22 cellular contexts compared by ENCODE assay signal in the genomic region with DNA sequence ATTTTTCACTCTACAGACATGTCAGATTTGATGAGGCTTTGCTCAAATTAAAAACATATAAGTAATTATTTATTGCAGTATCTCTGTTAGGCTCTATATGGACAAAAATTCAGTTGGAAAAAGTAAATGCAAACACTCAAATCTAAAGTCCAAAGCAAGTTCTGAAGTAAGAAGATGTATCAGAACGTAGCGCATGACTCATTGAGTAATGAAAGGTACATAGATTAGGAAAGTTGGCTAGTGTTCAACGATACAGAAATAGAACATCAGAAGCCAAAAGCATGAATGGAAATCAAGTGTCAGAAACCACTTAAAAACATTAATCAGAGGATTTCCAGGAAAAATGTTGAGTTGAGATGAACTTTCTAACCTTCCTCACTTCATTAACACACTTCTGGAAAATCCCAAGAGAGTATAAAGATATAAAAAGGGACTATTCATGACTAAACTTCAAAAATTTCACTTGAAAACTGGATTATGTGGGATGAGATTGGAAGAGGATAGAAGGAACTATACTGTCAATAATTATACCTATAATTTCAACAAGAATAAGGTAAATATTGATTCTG.
DNase-seq lines count a peak whose midpoint lies in the region; ATAC-seq and TF ChIP-seq lines count a peak whose summit lies in the region.
"Had no signal": no experiment of that assay in that cellular context is flagged by ENCODE, and none has a peak within 500 bp of the region (broad histone marks: within the 10 kb centered on the region; RNA-seq: fewer than 3 reads in every experiment).

No MANE protein-coding gene starts in this region.

- peaks cover 29% of the 10 kb centered on the region for H3K9me3 Mint-ChIP-seq in T-helper 2 cell treated with Interferon-gamma antibody and Interleukin-4, amounts not matched to agents 5 μg/mL and 100 μg/mL, for 36 hours

- H3K79me2 ChIP-seq in PC-3 (ENCODE audit: low read length), result no peaks in the 10 kb centered on the region

- H3K9ac ChIP-seq in PC-3 (ENCODE audit: low read length), result no peak overlapping the region

- H3K36me3 ChIP-seq in PC-3 (ENCODE audit: low read depth, low read length), result no peaks in the 10 kb centered on the region
- H3K36me3 ChIP-seq: BE2C, SJSA1 had no signal

- H3K4me3 ChIP-seq in PC-3 (ENCODE audit: low read length), result no peak overlapping the region
- H3K4me3 ChIP-seq: SJSA1 had no signal

- TF ChIP-seq CTCF in PC-3 (conservative IDR thresholded peaks at IDR 0.05; ENCODE audit: low read depth, low read length) (no peak), foreskin keratinocyte (conservative IDR thresholded peaks at IDR 0.05) (no peak), omental fat pad (IDR thresholded peaks at IDR 0.05) (no peak), GM10266 (IDR thresholded peaks at IDR 0.05; ENCODE audit: control insufficient read depth, insufficient read depth, low read depth, missing control alignments) (no peak)

- no peaks in the 10 kb centered on the region for H3K4me1 Mint-ChIP-seq in T-helper 2 cell treated with Interferon-gamma antibody and Interleukin-4, amounts not matched to agents 5 μg/mL and 100 μg/mL, for 36 hours (ENCODE audit: low read depth)

- no peaks in the 10 kb centered on the region for H3K36me3 Mint-ChIP-seq in T-helper 2 cell treated with Interferon-gamma antibody and Interleukin-4, amounts not matched to agents 5 μg/mL and 100 μg/mL, for 36 hours (ENCODE audit: low read depth)

- no peaks in the 10 kb centered on the region for H3F3A ChIP-seq in PC-3 (ENCODE audit: low read length, unreplicated experiment)

- H3K27ac ChIP-seq in PC-3 (ENCODE audit: low read length) (no peak overlapping the region), foreskin keratinocyte (no peak overlapping the region)
- H3K27ac ChIP-seq: RWPE1, SJSA1 had no signal

- no peak overlapping the region for H3K4me3 Mint-ChIP-seq in T-helper 2 cell treated with Interferon-gamma antibody and Interleukin-4, amounts not matched to agents 5 μg/mL and 100 μg/mL, for 36 hours
- H3K4me3 Mint-ChIP-seq: CD4-positive, alpha-beta T cell; HFFc6 had no signal

- H3K4me1 ChIP-seq in PC-3 (ENCODE audit: insufficient read depth, low read length), result no peaks in the 10 kb centered on the region
- H3K4me1 ChIP-seq in foreskin keratinocyte, result no peaks in the 10 kb centered on the region
- H3K4me1 ChIP-seq: BE2C, SJSA1 had no signal

- H3K9me2 ChIP-seq in PC-3 (replicated peaks; ENCODE audit: low read length), result no peaks in the 10 kb centered on the region

- H4K20me1 ChIP-seq in PC-3 (ENCODE audit: low read length), result no peaks in the 10 kb centered on the region

- BruUV-seq in PC-3 (replicated peaks; lab: Mats Ljungman, UMichigan), result no TSS peak

- intact Hi-C loops in PC-3 (cut with micrococcal nuclease), result no loop called here

- CTCF ChIA-PET in PC-3 (lab: Charles Lee), result no interaction called here

- no peaks in the 10 kb centered on the region for H3K27me3 Mint-ChIP-seq in T-helper 2 cell treated with Interferon-gamma antibody and Interleukin-4, amounts not matched to agents 5 μg/mL and 100 μg/mL, for 36 hours (ENCODE audit: low read depth)
- H3K27me3 Mint-ChIP-seq: CD4-positive, alpha-beta T cell had no signal

- peaks cover 6% of the 10 kb centered on the region for H3K9me3 ChIP-seq in PC-3 (ENCODE audit: low read length)
- H3K9me3 ChIP-seq: BE2C, SJSA1 had no signal

- H2AFZ ChIP-seq in PC-3 (ENCODE audit: low read length), result no peak overlapping the region

- H3K4me2 ChIP-seq in PC-3 (ENCODE audit: low read length), result no peak overlapping the region

- no peaks in the 10 kb centered on the region for H3K27me3 ChIP-seq in PC-3 (ENCODE audit: low read length)
- peaks cover 5% of the 10 kb centered on the region for H3K27me3 ChIP-seq in foreskin keratinocyte
- H3K27me3 ChIP-seq: BE2C, SJSA1 had no signal

- POLR2A ChIA-PET in PC-3 (lab: Charles Lee; ENCODE audit: unreplicated experiment), result no interaction called here

- H3K27ac Mint-ChIP-seq in T-helper 2 cell treated with Interferon-gamma antibody and Interleukin-4, amounts not matched to agents 5 μg/mL and 100 μg/mL, for 36 hours, result no peak overlapping the region
- H3K27ac Mint-ChIP-seq: CD4-positive, alpha-beta T cell; HFFc6 had no signal

- peak; percentile 26 for DNase-seq in DMS53 treated with DMSO at 0.1 percent for 48 hours (lab: John Stamatoyannopoulos, UW; ENCODE audit: unreplicated experiment)
- peak; percentile 1 for DNase-seq in PC-3
- DNase-seq in foreskin keratinocyte, result peak in 1 of 2 donors; percentile 39
- DNase-seq in omental fat pad (ENCODE audit: low spot score), result no peak
- no peak for DNase-seq in SIG-M5 (lab: John Stamatoyannopoulos, UW)
- no peak for DNase-seq in T-helper 2 cell treated with Interferon-gamma antibody and Interleukin-4, amounts not matched to agents 5 μg/mL and 100 μg/mL, for 36 hours (ENCODE audit: low spot score)
- no peak for DNase-seq in GM10266 (ENCODE audit: extremely low spot score)
- DNase-seq: BE2C; Calu3; CD4-positive, alpha-beta T cell; DND-41; HFFc6; IMR-90; Kasumi-1; NCI-H1105; NCI-H1694 treated with DMSO at 0.1 percent for 48 hours; NCI-H2107; NCI-H2227 treated with DMSO at 0.1 percent for 48 hours; NCI-H69 had no signal

- no peak for ATAC-seq in PC-3
- ATAC-seq in foreskin keratinocyte, result peak; percentile 40
- ATAC-seq in omental fat pad (ENCODE audit: low FRiP score), result peak; percentile 81
- no peak for ATAC-seq in GM18520 (IDR thresholded peaks at IDR 0.05; ENCODE audit: unreplicated experiment)

Comparison
In these comparisons a context has a peak if more than half of its experiments do, and no peak if none do; other contexts are left out.
1. DNase-seq: peak in DMS53 treated with DMSO at 0.1 percent for 48 hours (single experiment) and PC-3 (single experiment); none in omental fat pad (single experiment), SIG-M5 (single experiment), T-helper 2 cell treated with Interferon-gamma antibody and Interleukin-4, amounts not matched to agents 5 μg/mL and 100 μg/mL, for 36 hours (single experiment) and GM10266 (single experiment).
2. ATAC-seq: peak in foreskin keratinocyte (single experiment) and omental fat pad (single experiment); none in PC-3 (single experiment) and GM18520 (single experiment).